1 cellular context compared by ENCODE assay signal in genomic region chr18:55833543-55833942, GRCh38.
TF ChIP-seq lines count a peak whose summit lies in the region.

No MANE protein-coding gene starts in this region.

TF ChIP-seq in SK-N-SH, 30 proteins besides CTCF, POLR2A, EP300 and RAD21 (continued from another document):
- TF ChIP-seq REST (IDR thresholded peaks at IDR 0.05; ENCODE audit: low read depth, low read length) (peak; percentile 73), GATA2 (CRISPR knock-in tag; IDR thresholded peaks at IDR 0.05) (no peak), TCF12 (IDR thresholded peaks at IDR 0.05) (peak; percentile 92), ZBTB33 (IDR thresholded peaks at IDR 0.05; ENCODE audit: borderline replicate concordance, low read depth) (peak; percentile 36; the same call in 1 of the 2 replicates), MXI1 (IDR thresholded peaks at IDR 0.05; ENCODE audit: low read depth, low read length) (no peak), GABPA (IDR thresholded peaks at IDR 0.05; ENCODE audit: low read depth) (no peak), POLR2AphosphoS5 (IDR thresholded peaks at IDR 0.05; ENCODE audit: low read depth, low read length) (peak; percentile 80; the same call in 1 of the 2 replicates), TEAD4 (IDR thresholded peaks at IDR 0.05; ENCODE audit: borderline replicate concordance, insufficient read depth) (peak; percentile 84), YY1 (IDR thresholded peaks at IDR 0.05; ENCODE audit: low read depth) (no peak; the same call in 1 of the 2 replicates), IRF3 (IDR thresholded peaks at IDR 0.05; ENCODE audit: low read depth, low read length) (no peak), FOXM1 (IDR thresholded peaks at IDR 0.05; ENCODE audit: low read depth) (no peak), RCOR1 (IDR thresholded peaks at IDR 0.05; ENCODE audit: low read length) (no peak), USF1 (IDR thresholded peaks at IDR 0.05; ENCODE audit: borderline replicate concordance, low read depth) (no peak), NRF1 (IDR thresholded peaks at IDR 0.05; ENCODE audit: low read depth, low read length) (no peak), CHD2 (IDR thresholded peaks at IDR 0.05; ENCODE audit: low read length, partially characterized antibody) (no peak), RFX5 (IDR thresholded peaks at IDR 0.05; ENCODE audit: low read length) (no peak)
